ENCODE assay signal across 8 cellular contexts in genomic region chr2:27494944-27495554, GRCh38. TPM values are rescaled to one million over a fixed set of nuclear protein-coding genes. Genes with fewer than 3 reads are reported as not detected.
DNase-seq lines count a peak whose midpoint lies in the region; ATAC-seq and TF ChIP-seq lines count a peak whose summit lies in the region.

FNDC4 (minus strand) TSS chr2:27495200; CDS start chr2:27494679, 521 bp downstream.

- H3K27me3 ChIP-seq in osteoblast (ENCODE audit: insufficient read depth, low read length) = no peaks in the 10 kb centered on the region

- peak within 1 kb of the TSS; percentile 96 for H3K4me2 ChIP-seq in osteoblast (ENCODE audit: insufficient read depth, low read length)

- peak within 1 kb of the TSS; percentile 85 for H3K27ac ChIP-seq in osteoblast (ENCODE audit: low read depth, low read length)

- peak within 1 kb of the TSS; percentile 91 for H2AFZ ChIP-seq in osteoblast (ENCODE audit: low read length)

- peaks cover 8% of the 10 kb centered on the region for H3K36me3 ChIP-seq in osteoblast (ENCODE audit: insufficient read depth, low read length)

- ATAC-seq in activated naive CD4-positive, alpha-beta T cell treated with anti-CD3 and anti-CD28 coated beads, Interleukin-2, amount 50 U/mL, for 72 hours = peak; percentile 49 to 74
- no peak for ATAC-seq in GM18858 (IDR thresholded peaks at IDR 0.05; ENCODE audit: unreplicated experiment)
- ATAC-seq in GM21619 (IDR thresholded peaks at IDR 0.05; ENCODE audit: unreplicated experiment) = no peak

- peaks cover 3% of the 10 kb centered on the region for H3K79me2 ChIP-seq in osteoblast (ENCODE audit: insufficient read depth, low read length)

- H3K27ac Mint-ChIP-seq in activated naive CD4-positive, alpha-beta T cell treated with anti-CD3 and anti-CD28 coated beads, Interleukin-2, amount 50 U/mL, for 72 hours = no peak within 1 kb of the TSS

- peaks cover 6 to 8% of the 10 kb centered on the region in 2 donors for H3K36me3 Mint-ChIP-seq in activated naive CD4-positive, alpha-beta T cell treated with anti-CD3 and anti-CD28 coated beads, Interleukin-2, amount 50 U/mL, for 72 hours

- no peaks in the 10 kb centered on the region for H4K20me1 ChIP-seq in osteoblast (ENCODE audit: insufficient read depth, low read length)

- H3K9me3 ChIP-seq in osteoblast (ENCODE audit: low read depth, low read length) = no peaks in the 10 kb centered on the region

- DNase-seq in stimulated activated CD4-positive, alpha-beta T cell treated with anti-CD3 and anti-CD28 coated beads, Interleukin-15, amount 100 ng/mL, for 24 hours = peak; percentile 37
- DNase-seq in stimulated activated CD4-positive, alpha-beta T cell treated with anti-CD3 and anti-CD28 coated beads, Interleukin-1b, Interleukin-23, amount 100 ng/mL, for 48 hours = no peak
- DNase-seq in activated naive CD4-positive, alpha-beta T cell treated with anti-CD3 and anti-CD28 coated beads, Interleukin-2, amount 50 U/mL, for 72 hours (ENCODE audit: low spot score in 2 of 2) = peak in 1 of 2 donors; percentile 28
- DNase-seq in glomerular visceral epithelial cell (ENCODE audit: extremely low spot score) (peak; percentile 22), osteoblast (ENCODE audit: insufficient read length, low spot score, missing footprints) (peak; percentile 91), NCI-H2107 (lab: John Stamatoyannopoulos, UW) (no peak)

- peak within 1 kb of the TSS; percentile 76 for H3K4me3 ChIP-seq in osteoblast (ENCODE audit: insufficient read depth, low read length)

- H3K9me3 Mint-ChIP-seq in activated naive CD4-positive, alpha-beta T cell treated with anti-CD3 and anti-CD28 coated beads, Interleukin-2, amount 50 U/mL, for 72 hours = no peaks in the 10 kb centered on the region

- no peak for TF ChIP-seq CTCF in osteoblast (IDR thresholded peaks at IDR 0.05; ENCODE audit: extremely low read depth, low read depth, low read length)

- H3K4me1 ChIP-seq in osteoblast (ENCODE audit: insufficient read depth, low read length) = peaks cover 28% of the 10 kb centered on the region

RNA-seq across cellular contexts. Expression of gene FNDC4, which starts in this region (rescaled TPM):
- not detected for total RNA-seq in activated naive CD4-positive, alpha-beta T cell treated with anti-CD3 and anti-CD28 coated beads, Interleukin-2, amount 50 U/mL, for 72 hours
- 21.2 and 21.4 TPM in 2 replicates for total RNA-seq in osteoblast

Comparison
In these comparisons a context has a peak if more than half of its experiments do, and no peak if none do; other contexts are left out.
1. RNA of gene FNDC4 (total RNA-seq): 21.2 to 21.4 TPM in osteoblast; not detected in activated naive CD4-positive, alpha-beta T cell treated with anti-CD3 and anti-CD28 coated beads, Interleukin-2, amount 50 U/mL, for 72 hours; every median in the first group is over 10 times any median in the second.
2. DNase-seq: peak in stimulated activated CD4-positive, alpha-beta T cell treated with anti-CD3 and anti-CD28 coated beads, Interleukin-15, amount 100 ng/mL, for 24 hours (single experiment), glomerular visceral epithelial cell (single experiment) and osteoblast (single experiment); none in stimulated activated CD4-positive, alpha-beta T cell treated with anti-CD3 and anti-CD28 coated beads, Interleukin-1b, Interleukin-23, amount 100 ng/mL, for 48 hours (single experiment) and NCI-H2107 (single experiment).
3. Peak in ATAC-seq in activated naive CD4-positive, alpha-beta T cell treated with anti-CD3 and anti-CD28 coated beads, Interleukin-2, amount 50 U/mL, for 72 hours; RNA of the gene not detected or under 1 TPM.